Comparison of ENCODE assay signal across 7 cellular contexts in the genomic region with DNA sequence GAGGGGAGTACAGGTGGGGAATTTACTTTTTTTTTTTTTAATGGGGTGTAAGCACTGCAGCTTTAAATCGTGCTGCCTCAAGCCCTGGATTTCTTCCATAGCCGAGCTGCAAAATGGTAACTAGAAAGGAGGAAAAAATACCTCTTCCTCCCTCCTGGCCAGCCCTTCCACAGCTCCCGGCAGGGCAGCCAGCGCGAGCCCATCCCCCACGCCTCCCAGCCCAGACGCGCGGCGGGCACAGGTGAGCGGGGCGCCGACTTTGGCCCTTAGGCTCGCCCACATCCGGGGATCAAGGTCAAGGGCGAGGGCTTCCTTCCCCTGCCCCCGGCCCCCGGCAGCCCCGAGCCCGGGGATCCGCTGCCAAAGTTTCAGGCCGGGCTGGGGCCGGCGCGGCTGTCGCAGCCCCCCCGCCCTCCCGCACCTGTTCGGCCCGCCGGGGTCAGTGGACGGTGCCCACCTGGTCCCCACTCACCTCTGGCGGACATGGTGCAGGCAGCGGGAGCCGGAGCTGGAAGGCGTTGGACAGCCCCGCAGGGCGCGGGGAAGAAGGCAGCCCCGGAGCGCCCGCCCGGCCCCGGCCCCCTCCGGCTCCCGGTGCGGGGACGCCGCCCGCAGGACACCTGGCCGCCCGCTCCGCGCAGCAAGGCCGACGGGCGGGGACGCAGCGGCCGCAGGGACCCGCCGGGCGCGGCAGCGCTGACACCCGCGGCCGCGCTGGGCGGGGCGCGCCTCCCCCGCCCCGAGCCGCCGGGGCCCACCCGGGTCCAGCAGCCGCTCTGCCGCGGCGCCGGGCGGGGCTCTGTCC. TPM values are rescaled to one million over a fixed set of nuclear protein-coding genes. Genes with fewer than 3 reads are reported as not detected.
DNase-seq lines count a peak whose midpoint lies in the region; ATAC-seq lines count a peak whose summit lies in the region.

No MANE protein-coding gene starts in this region.

- H3K4me1 ChIP-seq in subcutaneous abdominal adipose tissue (ENCODE audit: control insufficient read depth in 5 of 5, insufficient read depth in 5 of 5, low read length in 5 of 5) = peaks cover 0 to 25% (median 20%) of the 10 kb centered on the region in 5 donors

- no peaks in the 10 kb centered on the region for H3K36me3 ChIP-seq in subcutaneous abdominal adipose tissue (ENCODE audit: control insufficient read depth in 5 of 5, insufficient read depth in 5 of 5, low read length in 5 of 5)

- DNase-seq in NCI-H69 (lab: John Stamatoyannopoulos, UW) (peak; percentile 36), cerebellar cortex (ENCODE audit: low spot score) (peak; percentile 86), left lobe of liver (ENCODE audit: low spot score) (peak; percentile 71)

- H3K4me3 ChIP-seq in subcutaneous abdominal adipose tissue (ENCODE audit: low read depth in 1 of 5, low read length in 5 of 5) = peak overlapping the region; percentile 63 to 78 (median 72)

- H3K9ac ChIP-seq in subcutaneous abdominal adipose tissue (ENCODE audit: low read length in 5 of 5) = peak overlapping the region in 4 of 5 donors; percentile 40 to 69 (median 57)

- H3K27me3 ChIP-seq in subcutaneous abdominal adipose tissue (ENCODE audit: control insufficient read depth in 5 of 5, insufficient read depth in 4 of 5, low read length in 5 of 5) = no peaks in the 10 kb centered on the region

- peak overlapping the region; percentile 40 for H3K27ac ChIP-seq in subcutaneous abdominal adipose tissue (ENCODE audit: low read depth, low read length)

- no peaks in the 10 kb centered on the region for H3K9me3 ChIP-seq in subcutaneous abdominal adipose tissue (ENCODE audit: control insufficient read depth in 5 of 5, low read length in 5 of 5)

- ATAC-seq in GM18498 (IDR thresholded peaks at IDR 0.05; ENCODE audit: unreplicated experiment) (peak; percentile 52), left lobe of liver (peak; percentile 94), HG03139 (IDR thresholded peaks at IDR 0.05; ENCODE audit: unreplicated experiment) (no peak), HG03520 (IDR thresholded peaks at IDR 0.05; ENCODE audit: unreplicated experiment) (no peak)

RNA-seq across cellular contexts. Expression of a gene that starts 53.8 kb away (rescaled TPM):
- total RNA-seq in left lobe of liver = 23.4 TPM

Comparison
In these comparisons a context has a peak if more than half of its experiments do, and no peak if none do; other contexts are left out.
1. ATAC-seq: peak in GM18498 (single experiment) and left lobe of liver (single experiment); none in HG03139 (single experiment) and HG03520 (single experiment).
2. DNase-seq: peak in every context shown above with its lines; median percentile 86 in cerebellar cortex; 71 in left lobe of liver; 36 in NCI-H69.